ENCODE assay signal across 1 cellular context in the genomic region with DNA sequence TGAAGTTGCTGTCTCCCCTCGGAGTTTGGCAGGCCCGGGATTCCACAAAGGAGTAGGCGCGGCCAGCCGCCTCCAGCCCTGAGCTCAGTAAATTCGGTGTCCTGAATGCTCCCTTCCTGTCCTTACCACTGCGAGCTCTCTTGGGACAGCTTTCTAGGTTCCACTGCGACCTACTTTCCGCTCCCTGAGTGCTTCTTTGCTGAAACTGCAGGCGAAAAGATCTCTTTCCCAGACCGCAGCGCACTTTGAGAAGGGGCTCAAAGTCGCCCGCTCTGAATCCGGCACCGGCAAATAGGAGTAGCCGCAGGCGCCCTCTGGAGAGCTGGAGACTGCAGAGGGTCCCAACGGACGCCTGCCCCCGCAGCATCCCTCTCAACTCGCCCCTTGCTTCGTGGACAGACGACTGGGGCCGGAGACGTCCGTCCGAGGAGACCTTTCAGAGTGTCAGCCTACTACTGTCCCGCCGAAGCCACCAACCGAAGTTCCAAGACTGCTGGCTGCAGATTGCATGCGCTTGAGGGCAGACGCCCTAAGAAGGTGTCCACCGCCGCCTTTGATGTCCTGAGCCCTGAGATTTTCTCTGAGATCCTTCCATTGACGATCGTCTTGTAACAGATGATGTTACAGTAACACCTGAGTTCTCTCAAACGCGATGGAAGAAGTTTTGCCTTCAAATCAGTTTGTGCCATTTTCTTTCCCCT.
TF ChIP-seq lines count a peak whose summit lies in the region.

No MANE protein-coding gene starts in this region.

TF ChIP-seq in GM23338, 12 proteins besides CTCF, POLR2A, EP300 and RAD21 (continued from another document):
- TF ChIP-seq ZNF462 (CRISPR knock-in tag; IDR thresholded peaks at IDR 0.05) (no peak), STAT1 (IDR thresholded peaks at IDR 0.05; ENCODE audit: unreplicated experiment) (no peak), CREB1 (CRISPR knock-in tag; IDR thresholded peaks at IDR 0.05; ENCODE audit: low read depth) (no peak), ETS1 (IDR thresholded peaks at IDR 0.05) (no peak), EZH2phosphoT487 (IDR thresholded peaks at IDR 0.05; ENCODE audit: unreplicated experiment) (no peak), JUNB (IDR thresholded peaks at IDR 0.05; ENCODE audit: unreplicated experiment) (no peak), POLR2AphosphoS5 (IDR thresholded peaks at IDR 0.05; ENCODE audit: low read depth) (no peak), EZH2 (IDR thresholded peaks at IDR 0.05; ENCODE audit: low read depth, unreplicated experiment) (no peak), ZNF114 (CRISPR knock-in tag; IDR thresholded peaks at IDR 0.05) (no peak)
